In genomic region chr5:75553358-75553757, GRCh38 we compare ENCODE assay signal across 28 cellular contexts. TPM values are rescaled to one million over a fixed set of nuclear protein-coding genes. Genes with fewer than 3 reads are reported as not detected.
"Had no signal": no experiment of that assay in that cellular context is flagged by ENCODE, and none has a peak within 500 bp of the region (broad histone marks: within the 10 kb centered on the region; RNA-seq: fewer than 3 reads in every experiment).

No MANE protein-coding gene starts in this region.

- H3K4me3 ChIP-seq: neural progenitor cell, ovary, psoas muscle, skin epidermis, stomach, thoracic aorta, thyroid gland, tibial nerve, upper lobe of left lung, vagina had no signal

- H3K9me3 ChIP-seq: ovary, psoas muscle, stomach, thoracic aorta, thyroid gland, upper lobe of left lung, vagina had no signal

- H3K36me3 ChIP-seq: ovary had no signal

- ATAC-seq: naive thymus-derived CD8-positive, alpha-beta T cell; natural killer cell treated with Interleukin-12 subunit alpha and Interleukin-12 subunit beta and Interleukin-15 and Interleukin-18, amount 100 ng/mL, for 72 hours; psoas muscle; right cardiac atrium; sciatic nerve; stimulated activated effector memory CD8-positive, alpha-beta T cell treated with anti-CD3 and anti-CD28 coated beads, Interleukin-12 subunit alpha, Interleukin-12 subunit beta, amount 100 ng/mL, for 72 hours; stimulated activated naive B cell treated with anti-CD40 and anti-IgM and Interleukin-4, amounts not matched to agents 10 μg/mL and 1 μg/mL and 100 μg/mL, for 72 hours had no signal

- DNase-seq: naive thymus-derived CD8-positive, alpha-beta T cell; occipital lobe; ovary; posterior cingulate gyrus; psoas muscle; right cardiac atrium; stimulated activated CD4-positive, alpha-beta T cell treated with anti-CD3 and anti-CD28 coated beads, Interleukin-15, amount 100 ng/mL, for 24 hours; stimulated activated CD4-positive, alpha-beta T cell treated with anti-CD3 and anti-CD28 coated beads, Interleukin-2, amount 100 ng/mL, for 24 hours; stimulated activated CD4-positive, alpha-beta T cell treated with anti-CD3 and anti-CD28 coated beads, Interleukin-2, amount 100 ng/mL, for 48 hours; stimulated activated CD4-positive, alpha-beta T cell treated with anti-CD3 and anti-CD28 coated beads, Interleukin-4, amount 100 ng/mL, for 24 hours; stimulated activated naive B cell treated with anti-CD40 and anti-IgM and Interleukin-4, amounts not matched to agents 10 μg/mL and 1 μg/mL and 100 μg/mL, for 72 hours; stimulated activated naive CD4-positive, alpha-beta T cell treated with Interleukin-2 at 50 U/mL for 16 hours; stomach; thyroid gland; trophoblast cell; upper lobe of left lung had no signal

- H3K27me3 ChIP-seq: neural progenitor cell, ovary, stomach, thyroid gland, tibial nerve, upper lobe of left lung, vagina had no signal

- H3K4me2 ChIP-seq: neural progenitor cell had no signal

- H3K27ac ChIP-seq: neural progenitor cell, ovary, parathyroid adenoma, psoas muscle, skin epidermis, stomach, thoracic aorta, thyroid gland, tibial nerve, upper lobe of left lung, vagina had no signal

- H3K4me1 Mint-ChIP-seq: neural progenitor cell; stimulated activated effector memory CD8-positive, alpha-beta T cell treated with anti-CD3 and anti-CD28 coated beads, Interleukin-12 subunit alpha, Interleukin-12 subunit beta, amount 100 ng/mL, for 72 hours had no signal

- H3K27ac Mint-ChIP-seq: natural killer cell treated with Interleukin-12 subunit alpha and Interleukin-12 subunit beta and Interleukin-15 and Interleukin-18, amount 100 ng/mL, for 72 hours; neural progenitor cell; progenitor cell of endocrine pancreas; stimulated activated effector memory CD8-positive, alpha-beta T cell treated with anti-CD3 and anti-CD28 coated beads, Interleukin-12 subunit alpha, Interleukin-12 subunit beta, amount 100 ng/mL, for 72 hours; stimulated activated naive B cell treated with anti-CD40 and anti-IgM and Interleukin-4, amounts not matched to agents 10 μg/mL and 1 μg/mL and 100 μg/mL, for 72 hours; stimulated activated naive CD8-positive, alpha-beta T cell treated with anti-CD3 and anti-CD28 coated beads, Interleukin-15, Interleukin-2, amounts not matched to agents 100 ng/mL and 50 ng/mL, for 24 hours had no signal

- FAIRE-seq: urothelium cell line had no signal

- H3K4me3 Mint-ChIP-seq: naive thymus-derived CD8-positive, alpha-beta T cell; natural killer cell treated with Interleukin-12 subunit alpha and Interleukin-12 subunit beta and Interleukin-15 and Interleukin-18, amount 100 ng/mL, for 72 hours; neural progenitor cell; stimulated activated effector memory CD8-positive, alpha-beta T cell treated with anti-CD3 and anti-CD28 coated beads, Interleukin-12 subunit alpha, Interleukin-12 subunit beta, amount 100 ng/mL, for 72 hours; stimulated activated naive B cell treated with anti-CD40 and anti-IgM and Interleukin-4, amounts not matched to agents 10 μg/mL and 1 μg/mL and 100 μg/mL, for 72 hours; stimulated activated naive CD8-positive, alpha-beta T cell treated with anti-CD3 and anti-CD28 coated beads, Interleukin-15, Interleukin-2, amounts not matched to agents 100 ng/mL and 50 ng/mL, for 24 hours had no signal

- H3K4me1 ChIP-seq: neural progenitor cell, psoas muscle, thyroid gland, tibial nerve, upper lobe of left lung, vagina had no signal

- H3K9me3 Mint-ChIP-seq: naive thymus-derived CD8-positive, alpha-beta T cell; natural killer cell treated with Interleukin-12 subunit alpha and Interleukin-12 subunit beta and Interleukin-15 and Interleukin-18, amount 100 ng/mL, for 72 hours; stimulated activated effector memory CD8-positive, alpha-beta T cell treated with anti-CD3 and anti-CD28 coated beads, Interleukin-12 subunit alpha, Interleukin-12 subunit beta, amount 100 ng/mL, for 72 hours; stimulated activated naive B cell treated with anti-CD40 and anti-IgM and Interleukin-4, amounts not matched to agents 10 μg/mL and 1 μg/mL and 100 μg/mL, for 72 hours had no signal

- H2AFZ ChIP-seq: neural progenitor cell, parathyroid adenoma had no signal

- H3K9ac ChIP-seq: neural progenitor cell, parathyroid adenoma had no signal

- H3K27me3 Mint-ChIP-seq: naive thymus-derived CD8-positive, alpha-beta T cell; natural killer cell treated with Interleukin-12 subunit alpha and Interleukin-12 subunit beta and Interleukin-15 and Interleukin-18, amount 100 ng/mL, for 72 hours; progenitor cell of endocrine pancreas; stimulated activated naive B cell treated with anti-CD40 and anti-IgM and Interleukin-4, amounts not matched to agents 10 μg/mL and 1 μg/mL and 100 μg/mL, for 72 hours; stimulated activated naive CD8-positive, alpha-beta T cell treated with anti-CD3 and anti-CD28 coated beads, Interleukin-15, Interleukin-2, amounts not matched to agents 100 ng/mL and 50 ng/mL, for 24 hours had no signal

RNA-seq across cellular contexts. Expression of gene ANKDD1B, which starts 57.9 kb away (rescaled TPM):
- total RNA-seq: vagina had no signal
